Comparison of ENCODE assay signal across 2 cellular contexts in the genomic region with DNA sequence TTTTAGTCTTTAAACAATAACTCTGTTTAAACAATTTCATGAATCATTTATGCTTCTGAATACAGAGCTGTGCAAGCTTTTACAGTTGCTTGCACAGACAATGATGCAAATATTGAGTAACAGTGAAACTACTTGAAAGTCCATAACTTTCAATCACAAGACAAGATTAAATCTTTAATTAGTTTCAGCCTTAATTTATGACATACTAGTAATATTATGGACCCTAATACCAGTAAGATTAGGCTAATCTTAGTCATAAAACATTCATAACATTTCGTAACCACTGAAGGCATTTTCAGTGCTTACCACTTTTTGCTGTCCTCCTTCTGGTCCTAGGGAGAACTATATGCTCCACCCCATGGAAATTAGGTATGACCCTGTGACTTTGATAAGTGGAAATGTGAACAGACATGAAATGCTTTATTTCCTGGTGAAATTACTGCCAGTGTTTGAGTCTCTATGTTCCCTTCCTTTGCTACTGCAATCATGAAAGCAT.
TF ChIP-seq lines count a peak whose summit lies in the region.

No MANE protein-coding gene starts in this region.

TF ChIP-seq in SK-N-SH treated with all-trans-retinoic acid at 6 μM for 48 hours, 23 proteins besides CTCF, POLR2A, EP300 and RAD21 (continued from another document):
- TF ChIP-seq, protein P1, sequence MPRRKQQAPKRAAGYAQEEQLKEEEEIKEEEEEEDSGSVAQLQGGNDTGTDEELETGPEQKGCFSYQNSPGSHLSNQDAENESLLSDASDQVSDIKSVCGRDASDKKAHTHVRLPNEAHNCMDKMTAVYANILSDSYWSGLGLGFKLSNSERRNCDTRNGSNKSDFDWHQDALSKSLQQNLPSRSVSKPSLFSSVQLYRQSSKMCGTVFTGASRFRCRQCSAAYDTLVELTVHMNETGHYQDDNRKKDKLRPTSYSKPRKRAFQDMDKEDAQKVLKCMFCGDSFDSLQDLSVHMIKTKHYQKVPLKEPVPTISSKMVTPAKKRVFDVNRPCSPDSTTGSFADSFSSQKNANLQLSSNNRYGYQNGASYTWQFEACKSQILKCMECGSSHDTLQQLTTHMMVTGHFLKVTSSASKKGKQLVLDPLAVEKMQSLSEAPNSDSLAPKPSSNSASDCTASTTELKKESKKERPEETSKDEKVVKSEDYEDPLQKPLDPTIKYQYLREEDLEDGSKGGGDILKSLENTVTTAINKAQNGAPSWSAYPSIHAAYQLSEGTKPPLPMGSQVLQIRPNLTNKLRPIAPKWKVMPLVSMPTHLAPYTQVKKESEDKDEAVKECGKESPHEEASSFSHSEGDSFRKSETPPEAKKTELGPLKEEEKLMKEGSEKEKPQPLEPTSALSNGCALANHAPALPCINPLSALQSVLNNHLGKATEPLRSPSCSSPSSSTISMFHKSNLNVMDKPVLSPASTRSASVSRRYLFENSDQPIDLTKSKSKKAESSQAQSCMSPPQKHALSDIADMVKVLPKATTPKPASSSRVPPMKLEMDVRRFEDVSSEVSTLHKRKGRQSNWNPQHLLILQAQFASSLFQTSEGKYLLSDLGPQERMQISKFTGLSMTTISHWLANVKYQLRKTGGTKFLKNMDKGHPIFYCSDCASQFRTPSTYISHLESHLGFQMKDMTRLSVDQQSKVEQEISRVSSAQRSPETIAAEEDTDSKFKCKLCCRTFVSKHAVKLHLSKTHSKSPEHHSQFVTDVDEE (CRISPR knock-in tag; IDR thresholded peaks at IDR 0.05), result no peak

TF ChIP-seq in SK-N-SH, 30 proteins besides CTCF, POLR2A, EP300 and RAD21 (continued from another document):
- TF ChIP-seq, protein P2, sequence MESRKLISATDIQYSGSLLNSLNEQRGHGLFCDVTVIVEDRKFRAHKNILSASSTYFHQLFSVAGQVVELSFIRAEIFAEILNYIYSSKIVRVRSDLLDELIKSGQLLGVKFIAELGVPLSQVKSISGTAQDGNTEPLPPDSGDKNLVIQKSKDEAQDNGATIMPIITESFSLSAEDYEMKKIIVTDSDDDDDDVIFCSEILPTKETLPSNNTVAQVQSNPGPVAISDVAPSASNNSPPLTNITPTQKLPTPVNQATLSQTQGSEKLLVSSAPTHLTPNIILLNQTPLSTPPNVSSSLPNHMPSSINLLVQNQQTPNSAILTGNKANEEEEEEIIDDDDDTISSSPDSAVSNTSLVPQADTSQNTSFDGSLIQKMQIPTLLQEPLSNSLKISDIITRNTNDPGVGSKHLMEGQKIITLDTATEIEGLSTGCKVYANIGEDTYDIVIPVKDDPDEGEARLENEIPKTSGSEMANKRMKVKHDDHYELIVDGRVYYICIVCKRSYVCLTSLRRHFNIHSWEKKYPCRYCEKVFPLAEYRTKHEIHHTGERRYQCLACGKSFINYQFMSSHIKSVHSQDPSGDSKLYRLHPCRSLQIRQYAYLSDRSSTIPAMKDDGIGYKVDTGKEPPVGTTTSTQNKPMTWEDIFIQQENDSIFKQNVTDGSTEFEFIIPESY (IDR thresholded peaks at IDR 0.05; ENCODE audit: borderline replicate concordance, low read depth), result no peak
- TF ChIP-seq YY1 (IDR thresholded peaks at IDR 0.05; ENCODE audit: low read depth) (no peak), SIN3A (IDR thresholded peaks at IDR 0.05; ENCODE audit: borderline replicate concordance, low read depth, low read length) (no peak), RFX5 (IDR thresholded peaks at IDR 0.05; ENCODE audit: low read length) (no peak), ELF1 (IDR thresholded peaks at IDR 0.05) (no peak), NRF1 (IDR thresholded peaks at IDR 0.05; ENCODE audit: low read depth, low read length) (no peak)
- TF ChIP-seq, protein P3, sequence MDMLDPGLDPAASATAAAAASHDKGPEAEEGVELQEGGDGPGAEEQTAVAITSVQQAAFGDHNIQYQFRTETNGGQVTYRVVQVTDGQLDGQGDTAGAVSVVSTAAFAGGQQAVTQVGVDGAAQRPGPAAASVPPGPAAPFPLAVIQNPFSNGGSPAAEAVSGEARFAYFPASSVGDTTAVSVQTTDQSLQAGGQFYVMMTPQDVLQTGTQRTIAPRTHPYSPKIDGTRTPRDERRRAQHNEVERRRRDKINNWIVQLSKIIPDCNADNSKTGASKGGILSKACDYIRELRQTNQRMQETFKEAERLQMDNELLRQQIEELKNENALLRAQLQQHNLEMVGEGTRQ (IDR thresholded peaks at IDR 0.05; ENCODE audit: borderline replicate concordance, low read depth, low read length), result no peak
- TF ChIP-seq, protein P4, sequence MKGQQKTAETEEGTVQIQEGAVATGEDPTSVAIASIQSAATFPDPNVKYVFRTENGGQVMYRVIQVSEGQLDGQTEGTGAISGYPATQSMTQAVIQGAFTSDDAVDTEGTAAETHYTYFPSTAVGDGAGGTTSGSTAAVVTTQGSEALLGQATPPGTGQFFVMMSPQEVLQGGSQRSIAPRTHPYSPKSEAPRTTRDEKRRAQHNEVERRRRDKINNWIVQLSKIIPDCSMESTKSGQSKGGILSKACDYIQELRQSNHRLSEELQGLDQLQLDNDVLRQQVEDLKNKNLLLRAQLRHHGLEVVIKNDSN (IDR thresholded peaks at IDR 0.05; ENCODE audit: borderline replicate concordance, low read depth), result no peak
